ENCODE assay signal across 17 cellular contexts in the genomic region with DNA sequence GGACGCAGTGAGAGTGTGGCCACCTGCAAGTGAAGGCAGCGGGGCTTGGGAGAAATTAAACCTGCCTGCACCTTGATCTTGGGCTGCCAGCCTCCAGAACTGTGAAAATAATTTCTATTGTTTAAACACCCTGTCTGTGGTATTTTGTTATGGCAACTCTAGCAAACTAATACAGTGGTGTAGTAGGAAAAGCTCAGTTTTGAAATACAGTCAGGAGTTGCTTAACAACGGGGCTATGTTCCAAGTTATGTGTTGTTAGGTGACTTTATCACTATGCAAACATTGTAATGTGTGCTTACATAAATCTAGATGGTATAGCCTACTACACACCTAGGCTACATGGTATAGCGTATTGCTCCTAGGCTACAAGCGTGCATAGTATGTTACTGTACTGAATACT.
A peak's percentile ranks its signal among the peaks of the same experiment; 100 is the strongest.
DNase-seq lines count a peak whose midpoint lies in the region; ATAC-seq, FAIRE-seq and TF ChIP-seq lines count a peak whose summit lies in the region.
"Had no signal": no experiment of that assay in that cellular context is flagged by ENCODE, and none has a peak within 500 bp of the region (broad histone marks: within the 10 kb centered on the region; RNA-seq: fewer than 3 reads in every experiment).

No MANE protein-coding gene starts in this region.

- no peak for TF ChIP-seq POLR2A in prostate gland (IDR thresholded peaks at IDR 0.05)

- H3K27ac ChIP-seq in prostate gland = no peak overlapping the region
- H3K27ac ChIP-seq: HL-60, parathyroid adenoma had no signal

- FAIRE-seq in bronchial epithelial cell (lab: Jason Lieb, UNC) = no peak
- FAIRE-seq: GM12891 had no signal

- H3K9me3 ChIP-seq in prostate gland = no peaks in the 10 kb centered on the region

- intact Hi-C loops in prostate gland (cut with DNase I) = no loop called here
- intact Hi-C loops in posterior cingulate gyrus (cut with DNase I) = no loop called here

- 67% methylated on average over 5 of the region's 5 CpGs for WGBS in prostate gland

- TF ChIP-seq CTCF in AG10803 (conservative IDR thresholded peaks at IDR 0.05; ENCODE audit: low read length) (no peak), bronchial epithelial cell (IDR thresholded peaks at IDR 0.05; ENCODE audit: insufficient read depth, low read length, severe bottlenecking) (no peak), prostate gland (IDR thresholded peaks at IDR 0.05) (no peak)

- ATAC-seq in HG03432 (IDR thresholded peaks at IDR 0.05; ENCODE audit: unreplicated experiment) = no peak

- peak; percentile 82 for DNase-seq in AG10803 (ENCODE audit: low read depth)
- peak; percentile 35 for DNase-seq in NCI-H226
- DNase-seq in bronchial epithelial cell (ENCODE audit: low read depth) = peak; percentile 99
- peak; percentile 45 for DNase-seq in kidney tubule cell (ENCODE audit: low spot score)
- no peak for DNase-seq in prostate gland (ENCODE audit: low spot score)
- DNase-seq in posterior cingulate gyrus = no peak
- DNase-seq in DMS 273 treated with DMSO at 0.1 percent for 48 hours (lab: John Stamatoyannopoulos, UW) = no peak
- DNase-seq: activated naive CD8-positive, alpha-beta T cell treated with anti-CD3 and anti-CD28 coated beads, Interleukin-2, amount 10 ng/mL, durations not matched to agents 7 days and 5 days; DMS79; effector CD8-positive, alpha-beta T cell; MV-4-11; NCI-H446; stimulated activated CD4-positive, alpha-beta T cell treated with anti-CD3 and anti-CD28 coated beads, Interleukin-2, amount 100 ng/mL, for 24 hours had no signal

- H3K36me3 ChIP-seq in bronchial epithelial cell (ENCODE audit: control insufficient read depth, insufficient read depth, low read length) (no peaks in the 10 kb centered on the region), prostate gland (no peaks in the 10 kb centered on the region)

- no peak overlapping the region for H3K4me3 ChIP-seq in AG10803 (ENCODE audit: low read length)
- no peak overlapping the region for H3K4me3 ChIP-seq in bronchial epithelial cell (ENCODE audit: low read depth, low read length)
- H3K4me3 ChIP-seq in prostate gland = no peak overlapping the region

- no peaks in the 10 kb centered on the region for H3K27me3 ChIP-seq in bronchial epithelial cell (ENCODE audit: control insufficient read depth, insufficient read depth, low read length)
- no peaks in the 10 kb centered on the region for H3K27me3 ChIP-seq in prostate gland (replicated peaks; ENCODE audit: insufficient read depth)

- H3K4me1 ChIP-seq in prostate gland (replicated peaks) = no peaks in the 10 kb centered on the region
- H3K4me1 ChIP-seq: parathyroid adenoma had no signal

Comparison
In these comparisons a context has a peak if more than half of its experiments do, and no peak if none do; other contexts are left out.
1. DNase-seq: peak in AG10803 (single experiment), NCI-H226 (single experiment), bronchial epithelial cell (single experiment) and kidney tubule cell (single experiment); none in prostate gland (single experiment), posterior cingulate gyrus (0 of 10) and DMS 273 treated with DMSO at 0.1 percent for 48 hours (single experiment).